Comparison of ENCODE assay signal across 43 cellular contexts in genomic region chr15:65290228-65290627, GRCh38. TPM values are rescaled to one million over a fixed set of nuclear protein-coding genes. Genes with fewer than 3 reads are reported as not detected.
"Had no signal": no experiment of that assay in that cellular context is flagged by ENCODE, and none has a peak within 500 bp of the region (broad histone marks: within the 10 kb centered on the region; RNA-seq: fewer than 3 reads in every experiment).

No MANE protein-coding gene starts in this region.

- H3K27me3 Mint-ChIP-seq: activated naive CD4-positive, alpha-beta T cell treated with anti-CD3 and anti-CD28 coated beads, Interleukin-2, amount 10 ng/mL, durations not matched to agents 7 days and 5 days; activated naive CD4-positive, alpha-beta T cell treated with anti-CD3 and anti-CD28 coated beads, Interleukin-2, amount 50 U/mL, for 24 hours; activated naive CD8-positive, alpha-beta T cell; activated naive CD8-positive, alpha-beta T cell treated with anti-CD3 and anti-CD28 coated beads for 36 hours; activated naive CD8-positive, alpha-beta T cell treated with anti-CD3 and anti-CD28 coated beads, Interleukin-2, amount 10 ng/mL, durations not matched to agents 7 days and 5 days; activated naive CD8-positive, alpha-beta T cell treated with anti-CD3 and anti-CD28 coated beads, Interleukin-2, amount 50 U/mL, for 24 hours; activated T-cell treated with anti-CD3 and anti-CD28 coated beads, Interleukin-2, amount 50 U/mL, for 24 hours; activated T-helper 17 cell treated with anti-CD3 and anti-CD28 coated beads, Interleukin-2, amount 50 U/mL, for 72 hours; central memory CD8-positive, alpha-beta T cell had no signal

- DNase-seq: activated effector memory CD4-positive, alpha-beta T cell treated with anti-CD3 and anti-CD28 coated beads, Interleukin-2, amount 50 U/mL, for 16 hours; activated effector memory CD4-positive, alpha-beta T cell treated with Interleukin-2 at 50 U/mL for 16 hours; activated gamma-delta T cell; activated gamma-delta T cell treated with Interleukin-2 at 50 U/mL for 16 hours; activated naive CD4-positive, alpha-beta T cell; activated naive CD4-positive, alpha-beta T cell treated with anti-CD3 and anti-CD28 coated beads for 36 hours; activated naive CD4-positive, alpha-beta T cell treated with anti-CD3 and anti-CD28 coated beads, Interleukin-2, amount 10 ng/mL, durations not matched to agents 7 days and 5 days; activated naive CD4-positive, alpha-beta T cell treated with anti-CD3 and anti-CD28 coated beads, Interleukin-2, amount 50 U/mL, for 16 hours; activated naive CD4-positive, alpha-beta T cell treated with Interleukin-2 at 50 U/mL for 16 hours; activated naive CD8-positive, alpha-beta T cell treated with anti-CD3 and anti-CD28 coated beads for 36 hours; activated naive CD8-positive, alpha-beta T cell treated with anti-CD3 and anti-CD28 coated beads, Interleukin-2, amount 10 ng/mL, durations not matched to agents 7 days and 5 days; activated naive CD8-positive, alpha-beta T cell treated with anti-CD3 and anti-CD28 coated beads, Interleukin-2, amount 50 U/mL, for 24 hours; activated T-cell treated with anti-CD3 and anti-CD28 coated beads, Interleukin-2, amount 50 U/mL, for 24 hours; activated T-cell treated with anti-CD3 and anti-CD28 coated beads, Interleukin-2, amount 50 U/mL, for 4 hours; activated T-cell treated with anti-CD3 and anti-CD28 coated beads, Interleukin-2, amount 50 U/mL, for 48 hours; activated T-cell treated with anti-CD3 and anti-CD28 coated beads, Interleukin-2, amount 50 U/mL, for 72 hours; amniotic stem cell; amygdala; anterior cingulate cortex; body of pancreas; brain microvascular endothelial cell; caudate nucleus; central memory CD4-positive, alpha-beta T cell; cerebellar nuclear complex had no signal

- H3K9me3 Mint-ChIP-seq: activated naive CD4-positive, alpha-beta T cell treated with anti-CD3 and anti-CD28 coated beads for 36 hours; activated naive CD4-positive, alpha-beta T cell treated with anti-CD3 and anti-CD28 coated beads, Interleukin-2, amount 10 ng/mL, durations not matched to agents 7 days and 5 days; activated naive CD4-positive, alpha-beta T cell treated with anti-CD3 and anti-CD28 coated beads, Interleukin-2, amount 50 U/mL, for 24 hours; activated naive CD4-positive, alpha-beta T cell treated with anti-CD3 and anti-CD28 coated beads, Interleukin-2, amount 50 U/mL, for 72 hours; activated naive CD8-positive, alpha-beta T cell treated with anti-CD3 and anti-CD28 coated beads for 36 hours; activated naive CD8-positive, alpha-beta T cell treated with anti-CD3 and anti-CD28 coated beads, Interleukin-2, amount 10 ng/mL, durations not matched to agents 7 days and 5 days; activated naive CD8-positive, alpha-beta T cell treated with anti-CD3 and anti-CD28 coated beads, Interleukin-2, amount 50 U/mL, for 24 hours; activated T-cell treated with anti-CD3 and anti-CD28 coated beads, Interleukin-2, amount 50 U/mL, for 24 hours; activated T-cell treated with anti-CD3 and anti-CD28 coated beads, Interleukin-2, amount 50 U/mL, for 4 hours; activated T-cell treated with anti-CD3 and anti-CD28 coated beads, Interleukin-2, amount 50 U/mL, for 72 hours; activated T-helper 1 cell treated with anti-CD3 and anti-CD28 coated beads, Interleukin-12 subunit alpha, Interleukin-12 subunit beta, Interleukin-2, Interleukin-4 antibody, amounts not matched to agents 30 ng/mL and 10 ng/mL and 1 ng/mL, durations not matched to agents 14 hours and 24 hours and 36 hours; activated T-helper 17 cell treated with anti-CD3 and anti-CD28 coated beads, Interleukin-2, amount 50 U/mL, for 72 hours; activated T-helper 2 cell treated with anti-CD3 and anti-CD28 coated beads, Interferon-gamma antibody, Interleukin-2, Interleukin-4, amounts not matched to agents 10 μg/mL and 5 μg/mL and 100 μg/mL, durations not matched to agents 14 hours and 24 hours and 36 hours; brain; central memory CD8-positive, alpha-beta T cell had no signal

- H3K4me3 ChIP-seq: adrenal gland, ascending aorta, body of pancreas, breast epithelium, cardiac muscle cell had no signal

- H3K27ac Mint-ChIP-seq: activated naive CD4-positive, alpha-beta T cell treated with anti-CD3 and anti-CD28 coated beads for 36 hours; activated naive CD4-positive, alpha-beta T cell treated with anti-CD3 and anti-CD28 coated beads, Interleukin-2, amount 10 ng/mL, durations not matched to agents 7 days and 5 days; activated naive CD4-positive, alpha-beta T cell treated with anti-CD3 and anti-CD28 coated beads, Interleukin-2, amount 50 U/mL, for 24 hours; activated naive CD4-positive, alpha-beta T cell treated with anti-CD3 and anti-CD28 coated beads, Interleukin-2, amount 50 U/mL, for 72 hours; activated naive CD8-positive, alpha-beta T cell; activated naive CD8-positive, alpha-beta T cell treated with anti-CD3 and anti-CD28 coated beads for 36 hours; activated naive CD8-positive, alpha-beta T cell treated with anti-CD3 and anti-CD28 coated beads, Interleukin-2, amount 10 ng/mL, durations not matched to agents 7 days and 5 days; activated naive CD8-positive, alpha-beta T cell treated with anti-CD3 and anti-CD28 coated beads, Interleukin-2, amount 50 U/mL, for 24 hours; activated T-cell treated with anti-CD3 and anti-CD28 coated beads, Interleukin-2, amount 50 U/mL, for 24 hours; activated T-cell treated with anti-CD3 and anti-CD28 coated beads, Interleukin-2, amount 50 U/mL, for 72 hours; activated T-helper 1 cell treated with anti-CD3 and anti-CD28 coated beads, Interleukin-12 subunit alpha, Interleukin-12 subunit beta, Interleukin-2, Interleukin-4 antibody, amounts not matched to agents 30 ng/mL and 10 ng/mL and 1 ng/mL, durations not matched to agents 14 hours and 24 hours and 36 hours; activated T-helper 17 cell treated with anti-CD3 and anti-CD28 coated beads, Interleukin-2, amount 50 U/mL, for 72 hours; activated T-helper 2 cell treated with anti-CD3 and anti-CD28 coated beads, Interferon-gamma antibody, Interleukin-2, Interleukin-4, amounts not matched to agents 10 μg/mL and 5 μg/mL and 100 μg/mL, durations not matched to agents 14 hours and 24 hours and 36 hours; brain had no signal

- H3K36me3 Mint-ChIP-seq: activated naive CD4-positive, alpha-beta T cell treated with anti-CD3 and anti-CD28 coated beads, Interleukin-2, amount 10 ng/mL, durations not matched to agents 7 days and 5 days; activated naive CD4-positive, alpha-beta T cell treated with anti-CD3 and anti-CD28 coated beads, Interleukin-2, amount 50 U/mL, for 24 hours; activated naive CD8-positive, alpha-beta T cell; activated naive CD8-positive, alpha-beta T cell treated with anti-CD3 and anti-CD28 coated beads for 36 hours had no signal

- H3K36me3 ChIP-seq: adrenal gland, ascending aorta, brain microvascular endothelial cell, breast epithelium, cardiac muscle cell had no signal

- H3K27me3 ChIP-seq: adrenal gland, ascending aorta, body of pancreas, brain microvascular endothelial cell, breast epithelium, cardiac muscle cell had no signal

- H3K27ac ChIP-seq: adrenal gland, ascending aorta, body of pancreas, brain microvascular endothelial cell, breast epithelium, cardiac muscle cell had no signal

- H3K9me3 ChIP-seq: adrenal gland, ascending aorta, body of pancreas, breast epithelium had no signal

- FAIRE-seq: astrocyte, bronchial epithelial cell had no signal

- H3K4me3 Mint-ChIP-seq: activated naive CD4-positive, alpha-beta T cell treated with anti-CD3 and anti-CD28 coated beads for 36 hours; activated naive CD4-positive, alpha-beta T cell treated with anti-CD3 and anti-CD28 coated beads, Interleukin-2, amount 10 ng/mL, durations not matched to agents 7 days and 5 days; activated naive CD4-positive, alpha-beta T cell treated with anti-CD3 and anti-CD28 coated beads, Interleukin-2, amount 50 U/mL, for 24 hours; activated naive CD8-positive, alpha-beta T cell; activated naive CD8-positive, alpha-beta T cell treated with anti-CD3 and anti-CD28 coated beads for 36 hours; activated naive CD8-positive, alpha-beta T cell treated with anti-CD3 and anti-CD28 coated beads, Interleukin-2, amount 10 ng/mL, durations not matched to agents 7 days and 5 days; activated naive CD8-positive, alpha-beta T cell treated with anti-CD3 and anti-CD28 coated beads, Interleukin-2, amount 50 U/mL, for 24 hours; activated T-cell treated with anti-CD3 and anti-CD28 coated beads, Interleukin-2, amount 50 U/mL, for 24 hours; activated T-cell treated with anti-CD3 and anti-CD28 coated beads, Interleukin-2, amount 50 U/mL, for 4 hours; activated T-cell treated with anti-CD3 and anti-CD28 coated beads, Interleukin-2, amount 50 U/mL, for 72 hours; activated T-helper 1 cell treated with anti-CD3 and anti-CD28 coated beads, Interleukin-12 subunit alpha, Interleukin-12 subunit beta, Interleukin-2, Interleukin-4 antibody, amounts not matched to agents 30 ng/mL and 10 ng/mL and 1 ng/mL, durations not matched to agents 14 hours and 24 hours and 36 hours; activated T-helper 17 cell treated with anti-CD3 and anti-CD28 coated beads, Interleukin-2, amount 50 U/mL, for 72 hours; central memory CD8-positive, alpha-beta T cell had no signal

- ATAC-seq: activated naive CD4-positive, alpha-beta T cell treated with anti-CD3 and anti-CD28 coated beads, Interleukin-2, amount 50 U/mL, for 72 hours; activated naive CD8-positive, alpha-beta T cell treated with anti-CD3 and anti-CD28 coated beads, Interleukin-2, amount 50 U/mL, for 24 hours; activated T-cell treated with anti-CD3 and anti-CD28 coated beads, Interleukin-2, amount 50 U/mL, for 4 hours; activated T-cell treated with anti-CD3 and anti-CD28 coated beads, Interleukin-2, amount 50 U/mL, for 72 hours; activated T-helper 17 cell treated with anti-CD3 and anti-CD28 coated beads, Interleukin-2, amount 50 U/mL, for 72 hours; body of pancreas had no signal

RNA-seq across cellular contexts. Expression of gene RNU5A-1, which starts 5.6 kb away (rescaled TPM):
- total RNA-seq: activated naive CD4-positive, alpha-beta T cell treated with anti-CD3 and anti-CD28 coated beads for 36 hours; activated naive CD4-positive, alpha-beta T cell treated with anti-CD3 and anti-CD28 coated beads, Interleukin-2, amount 50 U/mL, for 72 hours; activated naive CD8-positive, alpha-beta T cell treated with anti-CD3 and anti-CD28 coated beads for 36 hours; activated naive CD8-positive, alpha-beta T cell treated with anti-CD3 and anti-CD28 coated beads, Interleukin-2, amount 10 ng/mL, durations not matched to agents 7 days and 5 days; activated T-cell treated with anti-CD3 and anti-CD28 coated beads, Interleukin-2, amount 50 U/mL, for 4 hours; activated T-cell treated with anti-CD3 and anti-CD28 coated beads, Interleukin-2, amount 50 U/mL, for 72 hours; activated T-helper 1 cell treated with anti-CD3 and anti-CD28 coated beads, Interleukin-12 subunit alpha, Interleukin-12 subunit beta, Interleukin-2, Interleukin-4 antibody, amounts not matched to agents 30 ng/mL and 10 ng/mL and 1 ng/mL, durations not matched to agents 14 hours and 24 hours and 36 hours; activated T-helper 17 cell treated with anti-CD3 and anti-CD28 coated beads, Interleukin-2, amount 50 U/mL, for 72 hours; activated T-helper 2 cell treated with anti-CD3 and anti-CD28 coated beads, Interferon-gamma antibody, Interleukin-2, Interleukin-4, amounts not matched to agents 10 μg/mL and 5 μg/mL and 100 μg/mL, durations not matched to agents 14 hours and 24 hours and 36 hours; adrenal gland; aorta; ascending aorta; astrocyte; body of pancreas; breast epithelium; bronchial epithelial cell; cardiac muscle cell; cardiac septum; cerebellum; chondrocyte had no signal
- polyA plus RNA-seq: adipose tissue, adrenal gland, aorta, cardiac muscle cell had no signal

RNA-seq across cellular contexts. Expression of gene RNU5B-1, which starts 14.2 kb away (rescaled TPM):
- total RNA-seq: activated naive CD4-positive, alpha-beta T cell treated with anti-CD3 and anti-CD28 coated beads for 36 hours; activated naive CD4-positive, alpha-beta T cell treated with anti-CD3 and anti-CD28 coated beads, Interleukin-2, amount 50 U/mL, for 72 hours; activated T-cell treated with anti-CD3 and anti-CD28 coated beads, Interleukin-2, amount 50 U/mL, for 72 hours; activated T-helper 1 cell treated with anti-CD3 and anti-CD28 coated beads, Interleukin-12 subunit alpha, Interleukin-12 subunit beta, Interleukin-2, Interleukin-4 antibody, amounts not matched to agents 30 ng/mL and 10 ng/mL and 1 ng/mL, durations not matched to agents 14 hours and 24 hours and 36 hours; activated T-helper 2 cell treated with anti-CD3 and anti-CD28 coated beads, Interferon-gamma antibody, Interleukin-2, Interleukin-4, amounts not matched to agents 10 μg/mL and 5 μg/mL and 100 μg/mL, durations not matched to agents 14 hours and 24 hours and 36 hours; ascending aorta; body of pancreas; breast epithelium; bronchial epithelial cell; cardiac muscle cell; cerebellum had no signal
- polyA plus RNA-seq: adipose tissue, adrenal gland, aorta, cardiac muscle cell had no signal
